ENCODE assay signal across 22 cellular contexts in genomic region chr14:68263563-68264350, GRCh38.
DNase-seq lines count a peak whose midpoint lies in the region; ATAC-seq and TF ChIP-seq lines count a peak whose summit lies in the region.
"Had no signal": no experiment of that assay in that cellular context is flagged by ENCODE, and none has a peak within 500 bp of the region (broad histone marks: within the 10 kb centered on the region; RNA-seq: fewer than 3 reads in every experiment).

No MANE protein-coding gene starts in this region.

- no peaks in the 10 kb centered on the region for H3K9me3 ChIP-seq in CD4-positive, alpha-beta T cell (ENCODE audit: control insufficient read depth, low read length)
- no peaks in the 10 kb centered on the region for H3K9me3 ChIP-seq in OCI-LY3 (ENCODE audit: insufficient read depth, low read length)
- H3K9me3 ChIP-seq in naive thymus-derived CD4-positive, alpha-beta T cell (ENCODE audit: control insufficient read depth in 2 of 3, low read length in 3 of 3): no peaks in the 10 kb centered on the region
- H3K9me3 ChIP-seq: ascending aorta, colonic mucosa had no signal

- peaks cover 77% of the 10 kb centered on the region for H3K4me1 Mint-ChIP-seq in CD4-positive, alpha-beta T cell (ENCODE audit: low read depth)
- H3K4me1 Mint-ChIP-seq in naive thymus-derived CD4-positive, alpha-beta T cell: peaks cover 46 to 89% (median 81%) of the 10 kb centered on the region in 7 donors

- TF ChIP-seq CTCF in CD4-positive, alpha-beta T cell (IDR thresholded peaks at IDR 0.05): no peak
- TF ChIP-seq CTCF in OCI-LY3 (IDR thresholded peaks at IDR 0.05; ENCODE audit: low read depth, low read length): no peak

- no peak for ATAC-seq in CD4-positive, alpha-beta T cell (ENCODE audit: poor library complexity)
- no peak for ATAC-seq in naive thymus-derived CD4-positive, alpha-beta T cell
- ATAC-seq in HG02973 (IDR thresholded peaks at IDR 0.05; ENCODE audit: unreplicated experiment) (no peak), GM18505 (IDR thresholded peaks at IDR 0.05; ENCODE audit: unreplicated experiment) (no peak)
- ATAC-seq: stimulated activated naive CD8-positive, alpha-beta T cell treated with anti-CD3 and anti-CD28 coated beads, Interleukin-15, amount 100 ng/mL, for 72 hours had no signal

- H3K9me3 Mint-ChIP-seq in CD4-positive, alpha-beta T cell: no peaks in the 10 kb centered on the region
- H3K9me3 Mint-ChIP-seq in naive thymus-derived CD4-positive, alpha-beta T cell: no peaks in the 10 kb centered on the region
- H3K9me3 Mint-ChIP-seq: CD8-positive, alpha-beta memory T cell; stimulated activated naive CD8-positive, alpha-beta T cell treated with anti-CD3 and anti-CD28 coated beads, Interleukin-15, amount 100 ng/mL, for 72 hours had no signal

- H3K27me3 ChIP-seq in CD4-positive, alpha-beta T cell (ENCODE audit: control insufficient read depth, insufficient read depth, low read length): no peaks in the 10 kb centered on the region
- H3K27me3 ChIP-seq in OCI-LY3 (ENCODE audit: low read depth, low read length): no peaks in the 10 kb centered on the region
- no peaks in the 10 kb centered on the region for H3K27me3 ChIP-seq in naive thymus-derived CD4-positive, alpha-beta T cell (ENCODE audit: control insufficient read depth in 2 of 2, insufficient read depth in 2 of 2, low read length in 2 of 2)
- H3K27me3 ChIP-seq: ascending aorta, colonic mucosa had no signal

- H3K79me2 ChIP-seq in OCI-LY3 (ENCODE audit: low read length): no peaks in the 10 kb centered on the region

- no peak for TF ChIP-seq POLR2A in GM18505 (IDR thresholded peaks at IDR 0.05; ENCODE audit: borderline replicate concordance, extremely low read depth, insufficient read depth, insufficient read length)

- no peaks in the 10 kb centered on the region for H3K36me3 Mint-ChIP-seq in CD4-positive, alpha-beta T cell (ENCODE audit: low read depth)
- H3K36me3 Mint-ChIP-seq in naive thymus-derived CD4-positive, alpha-beta T cell: peaks cover 0 to 4% (median 0%) of the 10 kb centered on the region in 5 donors
- H3K36me3 Mint-ChIP-seq: CD8-positive, alpha-beta memory T cell had no signal

- POLR2A ChIA-PET in CD4-positive, alpha-beta T cell (lab: Charles Lee): interaction anchor here (1.1 kb wide), 1 partner anchor 553 kb away, joined by 3 read pairs; no protein-coding TSS in a partner anchor
- POLR2A ChIA-PET in naive thymus-derived CD4-positive, alpha-beta T cell (lab: Charles Lee): interaction anchor here (0.6 to 1.6 kb wide), 9 partner anchors 10 to 531 kb away, joined by 3 to 5 read pairs (median 3); partner anchors contain the start of gene ZFP36L1

- peak overlapping the region; percentile 20; the same call in 1 of the 2 replicates for H3K9ac ChIP-seq in OCI-LY3 (ENCODE audit: low read length)

- no peak overlapping the region for H2AFZ ChIP-seq in OCI-LY3 (ENCODE audit: low read depth, low read length)

- no peaks in the 10 kb centered on the region for H4K20me1 ChIP-seq in OCI-LY3 (ENCODE audit: insufficient read depth, low read length)

- intact Hi-C loops in CD4-positive, alpha-beta T cell (cut with DNase I, micrococcal nuclease): loop anchor here in 1 of 2 experiments (10.0 kb wide), 1 partner anchor 421 kb away; no protein-coding TSS in a partner anchor
- intact Hi-C loops in naive thymus-derived CD4-positive, alpha-beta T cell (cut with micrococcal nuclease): loop anchor here in 1 of 2 donors (1.0 kb wide), 1 partner anchor 7 kb away; no protein-coding TSS in a partner anchor
- intact Hi-C loops in head of caudate nucleus (cut with DNase I): no loop called here

- H3K4me3 ChIP-seq in OCI-LY3 (ENCODE audit: low read length): no peak overlapping the region
- H3K4me3 ChIP-seq in naive thymus-derived CD4-positive, alpha-beta T cell (ENCODE audit: low read length): no peak overlapping the region
- H3K4me3 ChIP-seq: ascending aorta, colonic mucosa had no signal

- H3K27ac ChIP-seq in CD4-positive, alpha-beta T cell (ENCODE audit: low read depth, low read length): no peak overlapping the region
- H3K27ac ChIP-seq in OCI-LY3 (ENCODE audit: low read length): peak overlapping the region; percentile 96
- no peak overlapping the region for H3K27ac ChIP-seq in naive thymus-derived CD4-positive, alpha-beta T cell (ENCODE audit: low read depth, low read length)
- H3K27ac ChIP-seq: ascending aorta, colonic mucosa had no signal

- no peak overlapping the region for H3K4me3 Mint-ChIP-seq in CD4-positive, alpha-beta T cell
- H3K4me3 Mint-ChIP-seq in naive thymus-derived CD4-positive, alpha-beta T cell: no peak overlapping the region
- H3K4me3 Mint-ChIP-seq: CD8-positive, alpha-beta memory T cell; stimulated activated naive CD8-positive, alpha-beta T cell treated with anti-CD3 and anti-CD28 coated beads, Interleukin-15, amount 100 ng/mL, for 72 hours had no signal

- H3K4me2 ChIP-seq in OCI-LY3 (ENCODE audit: low read length): peak overlapping the region; percentile 83

- CTCF ChIA-PET in CD4-positive, alpha-beta T cell (lab: Charles Lee): no interaction called here
- CTCF ChIA-PET in naive thymus-derived CD4-positive, alpha-beta T cell (lab: Charles Lee): interaction anchor here (0.7 kb wide), 1 partner anchor 15 kb away, joined by 3 read pairs; no protein-coding TSS in a partner anchor

- no peak for DNase-seq in CD4-positive, alpha-beta T cell
- DNase-seq in fibroblast of gingiva (ENCODE audit: low read depth): peak; percentile 62
- DNase-seq in naive thymus-derived CD4-positive, alpha-beta T cell: no peak
- DNase-seq in superior temporal gyrus (ENCODE audit: extremely low spot score): no peak
- DNase-seq in head of caudate nucleus: no peak
- DNase-seq: activated CD4-positive, CD25-positive, alpha-beta regulatory T cell treated with anti-CD3 and anti-CD28 coated beads, Interleukin-2, amount 50 U/mL, for 72 hours; activated gamma-delta T cell treated with Interleukin-2 at 50 U/mL for 16 hours; CD8-positive, alpha-beta memory T cell; colonic mucosa; erythroblast; H7; hypothalamus; NCI-H2227 treated with DMSO at 0.1 percent for 48 hours; NK-92 treated with Interleukin-12 subunit alpha and Interleukin-12 subunit beta, amount 100 ng/mL, for 24 hours; SHP77 treated with DMSO at 0.1 percent for 48 hours; stimulated activated CD4-positive, alpha-beta T cell treated with anti-CD3 and anti-CD28 coated beads, Interleukin-12 subunit alpha, Interleukin-12 subunit beta, amount 100 ng/mL, for 4 hours; stimulated activated naive CD8-positive, alpha-beta T cell treated with anti-CD3 and anti-CD28 coated beads, Interleukin-15, amount 100 ng/mL, for 72 hours; T-helper 2 cell had no signal

- no peaks in the 10 kb centered on the region for H3K27me3 Mint-ChIP-seq in CD4-positive, alpha-beta T cell
- no peaks in the 10 kb centered on the region for H3K27me3 Mint-ChIP-seq in naive thymus-derived CD4-positive, alpha-beta T cell
- H3K27me3 Mint-ChIP-seq: CD8-positive, alpha-beta memory T cell; stimulated activated naive CD8-positive, alpha-beta T cell treated with anti-CD3 and anti-CD28 coated beads, Interleukin-15, amount 100 ng/mL, for 72 hours had no signal

- H3K4me1 ChIP-seq in OCI-LY3 (ENCODE audit: low read length): peaks cover 95% of the 10 kb centered on the region
- peaks cover 10 to 66% of the 10 kb centered on the region in 2 donors for H3K4me1 ChIP-seq in naive thymus-derived CD4-positive, alpha-beta T cell (ENCODE audit: control insufficient read depth in 2 of 2, insufficient read depth in 2 of 2, low read length in 2 of 2)

- H3K36me3 ChIP-seq in OCI-LY3 (replicated peaks; ENCODE audit: low read depth, low read length): no peaks in the 10 kb centered on the region
- H3K36me3 ChIP-seq in naive thymus-derived CD4-positive, alpha-beta T cell (ENCODE audit: control insufficient read depth in 2 of 3, insufficient read depth in 3 of 3, low read length in 3 of 3): no peaks in the 10 kb centered on the region
- H3K36me3 ChIP-seq: ascending aorta, colonic mucosa had no signal

- H3K27ac Mint-ChIP-seq in CD4-positive, alpha-beta T cell: peak overlapping the region; percentile 79
- peak overlapping the region in 6 of 9 donors; percentile 37 to 99 (median 72) for H3K27ac Mint-ChIP-seq in naive thymus-derived CD4-positive, alpha-beta T cell
- H3K27ac Mint-ChIP-seq: stimulated activated naive CD8-positive, alpha-beta T cell treated with anti-CD3 and anti-CD28 coated beads, Interleukin-15, amount 100 ng/mL, for 72 hours had no signal
